ENCODE assay signal across 1 cellular context in the genomic region with DNA sequence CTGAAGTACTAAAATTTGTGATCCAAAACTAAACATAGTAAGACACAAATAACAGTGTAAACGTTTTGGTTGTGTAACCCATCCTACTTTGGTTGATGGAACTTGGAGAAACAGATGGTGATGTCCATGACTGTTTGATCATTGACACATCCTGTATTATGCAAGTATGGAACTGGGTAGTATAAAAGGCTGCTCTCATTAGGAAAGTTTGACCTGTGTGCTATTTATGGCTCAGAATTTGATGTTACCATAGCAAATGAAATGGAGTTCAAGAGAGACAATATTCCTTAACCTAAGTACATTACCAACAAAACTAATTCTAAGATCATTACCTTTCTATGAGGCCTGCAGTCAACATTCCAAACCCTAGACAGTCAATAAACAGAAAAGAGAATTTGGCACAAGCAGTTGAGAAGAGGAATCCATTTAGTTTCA.
TF ChIP-seq lines count a peak whose summit lies in the region.

No MANE protein-coding gene starts in this region.

TF ChIP-seq in HepG2, 621 proteins besides CTCF, POLR2A, EP300 and RAD21 (continued from another document):
- no peak for TF ChIP-seq ZNF562 (CRISPR knock-in tag; IDR thresholded peaks at IDR 0.05; ENCODE audit: borderline replicate concordance)
- TF ChIP-seq, protein P1, sequence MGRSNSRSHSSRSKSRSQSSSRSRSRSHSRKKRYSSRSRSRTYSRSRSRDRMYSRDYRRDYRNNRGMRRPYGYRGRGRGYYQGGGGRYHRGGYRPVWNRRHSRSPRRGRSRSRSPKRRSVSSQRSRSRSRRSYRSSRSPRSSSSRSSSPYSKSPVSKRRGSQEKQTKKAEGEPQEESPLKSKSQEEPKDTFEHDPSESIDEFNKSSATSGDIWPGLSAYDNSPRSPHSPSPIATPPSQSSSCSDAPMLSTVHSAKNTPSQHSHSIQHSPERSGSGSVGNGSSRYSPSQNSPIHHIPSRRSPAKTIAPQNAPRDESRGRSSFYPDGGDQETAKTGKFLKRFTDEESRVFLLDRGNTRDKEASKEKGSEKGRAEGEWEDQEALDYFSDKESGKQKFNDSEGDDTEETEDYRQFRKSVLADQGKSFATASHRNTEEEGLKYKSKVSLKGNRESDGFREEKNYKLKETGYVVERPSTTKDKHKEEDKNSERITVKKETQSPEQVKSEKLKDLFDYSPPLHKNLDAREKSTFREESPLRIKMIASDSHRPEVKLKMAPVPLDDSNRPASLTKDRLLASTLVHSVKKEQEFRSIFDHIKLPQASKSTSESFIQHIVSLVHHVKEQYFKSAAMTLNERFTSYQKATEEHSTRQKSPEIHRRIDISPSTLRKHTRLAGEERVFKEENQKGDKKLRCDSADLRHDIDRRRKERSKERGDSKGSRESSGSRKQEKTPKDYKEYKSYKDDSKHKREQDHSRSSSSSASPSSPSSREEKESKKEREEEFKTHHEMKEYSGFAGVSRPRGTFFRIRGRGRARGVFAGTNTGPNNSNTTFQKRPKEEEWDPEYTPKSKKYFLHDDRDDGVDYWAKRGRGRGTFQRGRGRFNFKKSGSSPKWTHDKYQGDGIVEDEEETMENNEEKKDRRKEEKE (IDR thresholded peaks at IDR 0.05): no peak
- TF ChIP-seq AHR (CRISPR knock-in tag; IDR thresholded peaks at IDR 0.05): no peak
- no peak for TF ChIP-seq ZNF7 (CRISPR knock-in tag; IDR thresholded peaks at IDR 0.05)
- TF ChIP-seq GFI1 (CRISPR knock-in tag; IDR thresholded peaks at IDR 0.05; ENCODE audit: borderline replicate concordance): 0 out of 2 replicates have a peak, but pooled peaks have one; percentile 44
- TF ChIP-seq ZC3H4 (CRISPR knock-in tag; IDR thresholded peaks at IDR 0.05; ENCODE audit: borderline replicate concordance): no peak
- no peak for TF ChIP-seq MYC (CRISPR knock-in tag; IDR thresholded peaks at IDR 0.05; ENCODE audit: borderline replicate concordance)
- no peak for TF ChIP-seq ZNF782 (CRISPR knock-in tag; IDR thresholded peaks at IDR 0.05; ENCODE audit: borderline replicate concordance)
- no peak for TF ChIP-seq ZNF879 (CRISPR knock-in tag; IDR thresholded peaks at IDR 0.05)
- peak; percentile 48; the same call in 1 of the 2 replicates for TF ChIP-seq FOSL2 (CRISPR knock-in tag; IDR thresholded peaks at IDR 0.05)
TF ChIP-seq in HepG2: peak in this region for 79.
